In genomic region chr5:176873541-176874172, GRCh38 we compare ENCODE assay signal across 28 cellular contexts. TPM values are rescaled to one million over a fixed set of nuclear protein-coding genes. Genes with fewer than 3 reads are reported as not detected.
DNase-seq lines count a peak whose midpoint lies in the region; ATAC-seq and TF ChIP-seq lines count a peak whose summit lies in the region.
"Had no signal": no experiment of that assay in that cellular context is flagged by ENCODE, and none has a peak within 500 bp of the region (broad histone marks: within the 10 kb centered on the region; RNA-seq: fewer than 3 reads in every experiment).

No MANE protein-coding gene starts in this region.

- H3K4me2 ChIP-seq in H9 (ENCODE audit: insufficient read depth, insufficient read length, low read length) = no peak overlapping the region

- WGBS in H9 (ENCODE audit: extremely low coverage, insufficient read length, low lambda C conversion rate) = no CpG with 5 or more reads among the region's 16 CpGs
- WGBS in upper lobe of left lung, 2 donors = 57 to 62% methylated on average over 9 to 15 of the region's 16 CpGs

- no peak overlapping the region for H3K18ac ChIP-seq in H9 (ENCODE audit: insufficient read length, low read depth, low read length)

- TF ChIP-seq CTCF in glutamatergic neuron (IDR thresholded peaks at IDR 0.05; ENCODE audit: partially characterized antibody, unreplicated experiment) (no peak), H9 (conservative IDR thresholded peaks at IDR 0.05) (no peak), upper lobe of left lung (IDR thresholded peaks at IDR 0.05) (no peak)

- H4K5ac ChIP-seq in H9 (ENCODE audit: insufficient read length, low read depth, low read length) = no peak overlapping the region

- no peak for TF ChIP-seq EP300 in upper lobe of left lung (IDR thresholded peaks at IDR 0.05)

- no peak overlapping the region for H4K91ac ChIP-seq in H9 (ENCODE audit: insufficient read length, low read depth, low read length)

- no peaks in the 10 kb centered on the region for H3K79me1 ChIP-seq in H9 (ENCODE audit: insufficient read depth, low read depth, low read length, poor library complexity, severe bottlenecking)

- H3K9ac ChIP-seq in H9 (ENCODE audit: extremely low read depth, insufficient read length, low read length) = no peak overlapping the region

- no peak overlapping the region for H3T11ph ChIP-seq in H9 (ENCODE audit: low read length)

- no peak overlapping the region for H3K14ac ChIP-seq in H9 (ENCODE audit: insufficient read depth, low read length)

- H4K8ac ChIP-seq in H9 (replicated peaks; ENCODE audit: insufficient read length, low read depth, low read length) = no peak overlapping the region

- H3K4ac ChIP-seq in H9 (ENCODE audit: low read depth, low read length) = no peak overlapping the region

- H3K4me3 Mint-ChIP-seq in T-helper 17 cell (no peak overlapping the region), glutamatergic neuron (ENCODE audit: unreplicated experiment) (no peak overlapping the region), H9 (0 out of 5 replicates have a peak overlapping the region, but pooled peaks of 1 of the 2 experiments have one; percentile 26)
- H3K4me3 Mint-ChIP-seq in stimulated activated memory B cell treated with anti-CD40 and anti-IgM and Interleukin-4, amounts not matched to agents 10 μg/mL and 1 μg/mL and 100 μg/mL, for 72 hours = no peak overlapping the region
- H3K4me3 Mint-ChIP-seq: activated naive CD4-positive, alpha-beta T cell treated with anti-CD3 and anti-CD28 coated beads for 36 hours had no signal

- no peak overlapping the region for H2AFZ ChIP-seq in H9 (ENCODE audit: low read length)

- no peak overlapping the region for H2BK120ac ChIP-seq in H9 (ENCODE audit: low read depth, low read length, poor library complexity, severe bottlenecking)

- no peaks in the 10 kb centered on the region for H3K4me1 ChIP-seq in H9 (ENCODE audit: insufficient read depth, low read length)
- H3K4me1 ChIP-seq in upper lobe of left lung = no peaks in the 10 kb centered on the region
- H3K4me1 ChIP-seq: Peyer's patch, suprapubic skin had no signal

- H3K27ac Mint-ChIP-seq in T-helper 17 cell = peak overlapping the region; percentile 5
- H3K27ac Mint-ChIP-seq in glutamatergic neuron (ENCODE audit: unreplicated experiment) = peak overlapping the region; percentile 94
- H3K27ac Mint-ChIP-seq in stimulated activated memory B cell treated with anti-CD40 and anti-IgM and Interleukin-4, amounts not matched to agents 10 μg/mL and 1 μg/mL and 100 μg/mL, for 72 hours = peak overlapping the region; percentile 16
- peak overlapping the region in 1 of 3 experiments; percentile 55; a peak in 2 of 7 replicates for H3K27ac Mint-ChIP-seq in H9
- H3K27ac Mint-ChIP-seq: activated naive CD4-positive, alpha-beta T cell treated with anti-CD3 and anti-CD28 coated beads for 36 hours; progenitor cell of endocrine pancreas had no signal

- no peaks in the 10 kb centered on the region for H3K36me3 ChIP-seq in upper lobe of left lung
- H3K36me3 ChIP-seq: brain microvascular endothelial cell, Peyer's patch, suprapubic skin had no signal

- H2BK12ac ChIP-seq in H9 (ENCODE audit: insufficient read length, low read depth, low read length) = no peak overlapping the region

- H3K23me2 ChIP-seq in H9 (ENCODE audit: insufficient read length, low read depth, low read length, poor library complexity, severe bottlenecking) = no peaks in the 10 kb centered on the region

- H3K23ac ChIP-seq in H9 (ENCODE audit: insufficient read length, low read depth, low read length) = no peak overlapping the region

- H3K27ac ChIP-seq in H9 (ENCODE audit: insufficient read length, low read depth, low read length) (no peak overlapping the region), upper lobe of left lung (no peak overlapping the region)
- H3K27ac ChIP-seq: brain microvascular endothelial cell, C4-2B, Peyer's patch, suprapubic skin had no signal

- H3K56ac ChIP-seq in H9 (ENCODE audit: insufficient read length, low read depth, low read length) = no peak overlapping the region

- H2BK15ac ChIP-seq in H9 (ENCODE audit: low read depth, low read length) = no peak overlapping the region

- no peak overlapping the region for H2AK5ac ChIP-seq in H9 (ENCODE audit: insufficient read length, low read length)

- H3K4me3 ChIP-seq in upper lobe of left lung = no peak overlapping the region
- H3K4me3 ChIP-seq: Peyer's patch, suprapubic skin had no signal

- peaks cover 22% of the 10 kb centered on the region for H3K9me3 Mint-ChIP-seq in glutamatergic neuron (ENCODE audit: unreplicated experiment)
- peaks cover 15% of the 10 kb centered on the region for H3K9me3 Mint-ChIP-seq in stimulated activated memory B cell treated with anti-CD40 and anti-IgM and Interleukin-4, amounts not matched to agents 10 μg/mL and 1 μg/mL and 100 μg/mL, for 72 hours
- H3K9me3 Mint-ChIP-seq in H9 = no peaks in the 10 kb centered on the region

- no peak overlapping the region for H2BK5ac ChIP-seq in H9 (ENCODE audit: insufficient read length, low read length)

- TF ChIP-seq POLR2A in upper lobe of left lung (IDR thresholded peaks at IDR 0.05) = no peak

- H3K9me3 ChIP-seq in T-helper 17 cell (ENCODE audit: control insufficient read depth, low read length, poor library complexity, severe bottlenecking) (no peaks in the 10 kb centered on the region), H9 (ENCODE audit: control insufficient read depth, low read depth, low read length) (no peaks in the 10 kb centered on the region), upper lobe of left lung (no peaks in the 10 kb centered on the region)
- H3K9me3 ChIP-seq: suprapubic skin had no signal

- DNase-seq in Right ventricle myocardium inferior (ENCODE audit: missing footprints) = peak; percentile 34
- DNase-seq in left ventricle myocardium superior = no peak
- no peak for DNase-seq in T-helper 17 cell
- no peak for DNase-seq in glutamatergic neuron
- DNase-seq in H9 = no peak
- DNase-seq in NCI-H1436 treated with DMSO at 0.1 percent for 48 hours (lab: John Stamatoyannopoulos, UW) = no peak
- no peak for DNase-seq in upper lobe of left lung
- DNase-seq: activated CD4-positive, alpha-beta T cell treated with anti-CD3 and anti-CD28 coated beads for 1 hour; activated naive CD4-positive, alpha-beta T cell treated with anti-CD3 and anti-CD28 coated beads for 36 hours; amygdala; brain microvascular endothelial cell; COR-L47; DMS79; IMR-90; mesenchymal stem cell; NCI-H146; NCI-H2107; NCI-H345; NCI-H748 treated with DMSO at 0.1 percent for 48 hours; Peyer's patch; SIG-M5; stimulated activated CD4-positive, alpha-beta T cell treated with anti-CD3 and anti-CD28 coated beads, Interleukin-4, amount 100 ng/mL, for 24 hours had no signal

- H3K27me3 ChIP-seq in H9 (ENCODE audit: insufficient read depth, low read length) (no peaks in the 10 kb centered on the region), upper lobe of left lung (peaks cover 0 to 6% (median 0%) of the 10 kb centered on the region in 4 donors)
- H3K27me3 ChIP-seq: Peyer's patch had no signal

- H3K27me3 Mint-ChIP-seq in T-helper 17 cell (peaks cover 28% of the 10 kb centered on the region), glutamatergic neuron (ENCODE audit: unreplicated experiment) (peaks cover 36% of the 10 kb centered on the region), H9 (ENCODE audit: low read depth) (peaks cover 5% of the 10 kb centered on the region)
- peaks cover 37% of the 10 kb centered on the region for H3K27me3 Mint-ChIP-seq in stimulated activated memory B cell treated with anti-CD40 and anti-IgM and Interleukin-4, amounts not matched to agents 10 μg/mL and 1 μg/mL and 100 μg/mL, for 72 hours

- H3K4me1 Mint-ChIP-seq in T-helper 17 cell (peaks cover 18% of the 10 kb centered on the region), glutamatergic neuron (ENCODE audit: low read depth, unreplicated experiment) (peaks cover 22% of the 10 kb centered on the region), H9 (peaks cover 5 to 13% of the 10 kb centered on the region in 2 experiments; a peak in 3 of 4 replicates)
- H3K4me1 Mint-ChIP-seq in stimulated activated memory B cell treated with anti-CD40 and anti-IgM and Interleukin-4, amounts not matched to agents 10 μg/mL and 1 μg/mL and 100 μg/mL, for 72 hours = peaks cover 19% of the 10 kb centered on the region

- no peaks in the 10 kb centered on the region for H3K79me2 ChIP-seq in H9 (ENCODE audit: insufficient read depth, low read length)

- H3K36me3 Mint-ChIP-seq in T-helper 17 cell (ENCODE audit: low read depth) (no peaks in the 10 kb centered on the region), glutamatergic neuron (ENCODE audit: unreplicated experiment) (no peaks in the 10 kb centered on the region), H9 (ENCODE audit: insufficient read depth in 1 of 3, low read depth in 3 of 3) (no peaks in the 10 kb centered on the region; a peak in 1 of 7 replicates)
- no peaks in the 10 kb centered on the region for H3K36me3 Mint-ChIP-seq in stimulated activated memory B cell treated with anti-CD40 and anti-IgM and Interleukin-4, amounts not matched to agents 10 μg/mL and 1 μg/mL and 100 μg/mL, for 72 hours

- no peak overlapping the region for H2BK20ac ChIP-seq in H9 (ENCODE audit: low read depth, low read length, poor library complexity, severe bottlenecking)

- peaks cover 4% of the 10 kb centered on the region for H4K20me1 ChIP-seq in H9 (ENCODE audit: control insufficient read depth, insufficient read depth, insufficient read length)

- intact Hi-C loops in Right ventricle myocardium inferior (cut with DNase I) (no loop called here), left ventricle myocardium superior (cut with micrococcal nuclease) (no loop called here)

- ATAC-seq in Right ventricle myocardium inferior (no peak), left ventricle myocardium superior (no peak), T-helper 17 cell (no peak), upper lobe of left lung (ENCODE audit: low FRiP score in 2 of 2) (no peak)
- no peak for ATAC-seq in stimulated activated memory B cell treated with anti-CD40 and anti-IgM and Interleukin-4, amounts not matched to agents 10 μg/mL and 1 μg/mL and 100 μg/mL, for 72 hours
- ATAC-seq: left lobe of liver had no signal

RNA-seq across cellular contexts. Expression of gene HK3, which starts 25.5 kb away (rescaled TPM):
- total RNA-seq in Right ventricle myocardium inferior = 6.4 TPM
- total RNA-seq in left ventricle myocardium superior = 3.7 TPM
- 1 to 10 TPM; 1.2 to 4.6 TPM for total RNA-seq in T-helper 17 cell
- total RNA-seq in glutamatergic neuron (ENCODE audit: unreplicated experiment) = not detected
- not detected in 2 replicates for total RNA-seq in H9 (2021)
- 100 to 1,000 TPM in 1 of 6 donors, 10 to 100 TPM in 5; 16.0 to 106 (median 66.4) TPM for total RNA-seq in upper lobe of left lung
- total RNA-seq: activated naive CD4-positive, alpha-beta T cell treated with anti-CD3 and anti-CD28 coated beads for 36 hours; IMR-90; LHCN-M2; progenitor cell of endocrine pancreas had no signal
